19 cellular contexts compared by ENCODE assay signal in genomic region chr12:32809196-32809595, GRCh38. TPM values are rescaled to one million over a fixed set of nuclear protein-coding genes. Genes with fewer than 3 reads are reported as not detected.
A peak's percentile ranks its signal among the peaks of the same experiment; 100 is the strongest.
DNase-seq lines count a peak whose midpoint lies in the region; ATAC-seq and TF ChIP-seq lines count a peak whose summit lies in the region.
"Had no signal": no experiment of that assay in that cellular context is flagged by ENCODE, and none has a peak within 500 bp of the region (broad histone marks: within the 10 kb centered on the region; RNA-seq: fewer than 3 reads in every experiment).

No MANE protein-coding gene starts in this region.

- ATAC-seq in heart left ventricle (peak in 2 of 4 donors; percentile 7 to 12), left ventricle myocardium superior (no peak), GM21528 (IDR thresholded peaks at IDR 0.05; ENCODE audit: low FRiP score, unreplicated experiment) (no peak)

- WGBS in heart left ventricle, 4 donors = 0 to 80% (median 49%) methylated on average over 1 of the region's 1 CpG
- no CpG with 5 or more reads among the region's 1 CpG for WGBS in trophoblast cell (ENCODE audit: extremely low coverage, insufficient coverage, insufficient read length)
- no CpG with 5 or more reads among the region's 1 CpG for WGBS in H9 (ENCODE audit: extremely low coverage, insufficient read length, low lambda C conversion rate)
- 50% methylated on average over 1 of the region's 1 CpG for WGBS in mammary epithelial cell (ENCODE audit: low coverage, missing lambda C conversion rate)

- H3K9ac ChIP-seq in trophoblast cell (ENCODE audit: low read length) = no peak overlapping the region
- H3K9ac ChIP-seq in H9 (ENCODE audit: extremely low read depth, insufficient read length, low read length) = no peak overlapping the region
- no peak overlapping the region for H3K9ac ChIP-seq in mammary epithelial cell (ENCODE audit: insufficient read depth, low read length)

- no peak overlapping the region for H3K4me2 ChIP-seq in trophoblast cell (ENCODE audit: low read length)
- H3K4me2 ChIP-seq in H9 (ENCODE audit: insufficient read depth, insufficient read length, low read length) = no peak overlapping the region
- no peak overlapping the region for H3K4me2 ChIP-seq in mammary epithelial cell (ENCODE audit: insufficient read depth, low read depth, low read length)

- H3K23me2 ChIP-seq in H9 (ENCODE audit: insufficient read length, low read depth, low read length, poor library complexity, severe bottlenecking) = no peaks in the 10 kb centered on the region

- H4K8ac ChIP-seq in trophoblast cell (ENCODE audit: low read depth, low read length) (no peak overlapping the region), H9 (replicated peaks; ENCODE audit: insufficient read length, low read depth, low read length) (no peak overlapping the region)

- no peaks in the 10 kb centered on the region for H3K79me1 ChIP-seq in trophoblast cell (ENCODE audit: low read length)
- no peaks in the 10 kb centered on the region for H3K79me1 ChIP-seq in H9 (ENCODE audit: insufficient read depth, low read depth, low read length, poor library complexity, severe bottlenecking)

- no peak overlapping the region for H3K23ac ChIP-seq in trophoblast cell (ENCODE audit: low read length)
- H3K23ac ChIP-seq in H9 (ENCODE audit: insufficient read length, low read depth, low read length) = no peak overlapping the region

- H3K27ac ChIP-seq in heart left ventricle (peak overlapping the region in 10 of 12 donors; percentile 6 to 81 (median 72)), right atrium auricular region (peak overlapping the region; percentile 25 to 79), trophoblast cell (ENCODE audit: low read depth, low read length) (no peak overlapping the region), H9 (ENCODE audit: insufficient read length, low read depth, low read length) (no peak overlapping the region), mammary epithelial cell (ENCODE audit: insufficient read depth, low read depth, low read length) (no peak overlapping the region)
- H3K27ac ChIP-seq: HL-60 had no signal

- H3K27me3 ChIP-seq in heart left ventricle (no peaks in the 10 kb centered on the region), right atrium auricular region (no peaks in the 10 kb centered on the region), trophoblast cell (ENCODE audit: insufficient read depth, low read length) (no peaks in the 10 kb centered on the region), H9 (ENCODE audit: insufficient read depth, low read length) (no peaks in the 10 kb centered on the region), mammary epithelial cell (ENCODE audit: insufficient read depth, low read length) (no peaks in the 10 kb centered on the region)
- H3K27me3 ChIP-seq: BE2C had no signal

- H3K4me3 Mint-ChIP-seq in H9 = no peak overlapping the region
- H3K4me3 Mint-ChIP-seq: CD4-positive, CD25-positive, alpha-beta regulatory T cell; CD8-positive, alpha-beta memory T cell had no signal

- H3K4me1 ChIP-seq in heart left ventricle (peaks cover 0 to 39% (median 7%) of the 10 kb centered on the region in 12 donors), right atrium auricular region (peaks cover 0 to 20% of the 10 kb centered on the region in 2 donors), trophoblast cell (ENCODE audit: control insufficient read depth in 1 of 2, insufficient read depth in 2 of 2, low read length in 2 of 2) (peaks cover 0 to under 1% of the 10 kb centered on the region in 2 experiments), H9 (ENCODE audit: insufficient read depth, low read length) (no peaks in the 10 kb centered on the region), mammary epithelial cell (ENCODE audit: insufficient read depth, low read length) (no peaks in the 10 kb centered on the region)
- H3K4me1 ChIP-seq: BE2C, HAP-1 had no signal

- peak overlapping the region; percentile 42 for H3K18ac ChIP-seq in trophoblast cell (ENCODE audit: low read length)
- no peak overlapping the region for H3K18ac ChIP-seq in H9 (ENCODE audit: insufficient read length, low read depth, low read length)

- H3K4ac ChIP-seq in trophoblast cell (ENCODE audit: low read depth, low read length) (no peak overlapping the region), H9 (ENCODE audit: low read depth, low read length) (no peak overlapping the region)

- H2AK5ac ChIP-seq in trophoblast cell (ENCODE audit: low read length) (no peak overlapping the region), H9 (ENCODE audit: insufficient read length, low read length) (no peak overlapping the region)

- no peak overlapping the region for H3K14ac ChIP-seq in trophoblast cell (ENCODE audit: low read length)
- no peak overlapping the region for H3K14ac ChIP-seq in H9 (ENCODE audit: insufficient read depth, low read length)

- no peak overlapping the region for H3K56ac ChIP-seq in H9 (ENCODE audit: insufficient read length, low read depth, low read length)

- TF ChIP-seq POLR2A in heart left ventricle (IDR thresholded peaks at IDR 0.05) = no peak

- CTCF ChIA-PET in mammary epithelial cell (lab: Charles Lee; ENCODE audit: low non-redundant PET) = no interaction called here

- H2BK120ac ChIP-seq in trophoblast cell (ENCODE audit: insufficient read depth, low read length, poor library complexity) (no peak overlapping the region), H9 (ENCODE audit: low read depth, low read length, poor library complexity, severe bottlenecking) (no peak overlapping the region)

- H2AFZ ChIP-seq in trophoblast cell (ENCODE audit: insufficient read depth, low read length, poor library complexity) (no peak overlapping the region), H9 (ENCODE audit: low read length) (no peak overlapping the region), mammary epithelial cell (ENCODE audit: low read depth, low read length) (no peak overlapping the region)

- H2BK5ac ChIP-seq in trophoblast cell (ENCODE audit: low read depth, low read length, poor library complexity) = no peak overlapping the region
- H2BK5ac ChIP-seq in H9 (ENCODE audit: insufficient read length, low read length) = no peak overlapping the region

- intact Hi-C loops in heart left ventricle (cut with DNase I) = loop anchor here in 2 of 10 donors (10.0 kb wide), 2 partner anchors 86 to 106 kb away; partner anchors contain the start of gene PKP2 (in 1 of the 2)
- intact Hi-C loops in left ventricle myocardium superior (cut with micrococcal nuclease) = no loop called here
- intact Hi-C loops in mammary epithelial cell (cut with micrococcal nuclease) = no loop called here

- H3K27ac Mint-ChIP-seq in H9 = no peak overlapping the region
- H3K27ac Mint-ChIP-seq: CD4-positive, CD25-positive, alpha-beta regulatory T cell; CD8-positive, alpha-beta memory T cell had no signal

- peaks cover 0 to 22% (median 13%) of the 10 kb centered on the region in 3 experiments; a peak in 4 of 7 replicates for H3K36me3 Mint-ChIP-seq in H9 (ENCODE audit: insufficient read depth in 1 of 3, low read depth in 3 of 3)
- H3K36me3 Mint-ChIP-seq: CD4-positive, CD25-positive, alpha-beta regulatory T cell had no signal

- dilution Hi-C loops in mammary epithelial cell (cut with HindIII; ENCODE audit: low sequenced_read_pairs) = no loop called here

- H3K36me3 ChIP-seq in heart left ventricle (peaks cover 0 to 37% (median 4%) of the 10 kb centered on the region in 9 donors), right atrium auricular region (peaks cover 30% of the 10 kb centered on the region), trophoblast cell (ENCODE audit: control insufficient read depth in 1 of 2, insufficient read depth in 2 of 2, low read length in 2 of 2) (peaks cover 22 to 41% of the 10 kb centered on the region in 2 experiments), mammary epithelial cell (ENCODE audit: insufficient read depth, low read length) (peaks cover 5% of the 10 kb centered on the region)
- H3K36me3 ChIP-seq: BE2C, HAP-1 had no signal

- H3K79me2 ChIP-seq in trophoblast cell (ENCODE audit: control insufficient read depth, insufficient read depth, low read length, poor library complexity) (no peaks in the 10 kb centered on the region), H9 (ENCODE audit: insufficient read depth, low read length) (no peaks in the 10 kb centered on the region), mammary epithelial cell (ENCODE audit: insufficient read depth, low read length) (no peaks in the 10 kb centered on the region)

- no peak for DNase-seq in heart left ventricle
- DNase-seq in left ventricle myocardium superior = no peak
- DNase-seq in astrocyte of the hippocampus (ENCODE audit: low read depth, low spot score) = peak; percentile 24
- no peak for DNase-seq in right atrium auricular region (ENCODE audit: low spot score)
- DNase-seq in trophoblast cell = no peak
- DNase-seq in H9 = no peak
- no peak for DNase-seq in mammary epithelial cell
- DNase-seq: ACHN; BE2C; C1 segment of cervical spinal cord; CD4-positive, CD25-positive, alpha-beta regulatory T cell; CD8-positive, alpha-beta memory T cell; COR-L47; DMS 273 treated with DMSO at 0.1 percent for 48 hours; DMS79; GDM1 had no signal

- H3K27me3 Mint-ChIP-seq in H9 (ENCODE audit: low read depth) = no peaks in the 10 kb centered on the region
- H3K27me3 Mint-ChIP-seq: CD4-positive, CD25-positive, alpha-beta regulatory T cell had no signal

- H2BK20ac ChIP-seq in H9 (ENCODE audit: low read depth, low read length, poor library complexity, severe bottlenecking) = no peak overlapping the region

- peaks cover 0 to 12% (median 0%) of the 10 kb centered on the region in 12 donors for H3K9me3 ChIP-seq in heart left ventricle
- H3K9me3 ChIP-seq in right atrium auricular region = no peaks in the 10 kb centered on the region
- H3K9me3 ChIP-seq in trophoblast cell (ENCODE audit: insufficient read depth, low read depth, low read length) = peaks cover 2% of the 10 kb centered on the region
- no peaks in the 10 kb centered on the region for H3K9me3 ChIP-seq in H9 (ENCODE audit: control insufficient read depth, low read depth, low read length)
- no peaks in the 10 kb centered on the region for H3K9me3 ChIP-seq in mammary epithelial cell (replicated peaks; ENCODE audit: insufficient read depth, low read length)
- H3K9me3 ChIP-seq: BE2C, HAP-1 had no signal

- H4K91ac ChIP-seq in trophoblast cell (ENCODE audit: low read depth, low read length) = no peak overlapping the region
- no peak overlapping the region for H4K91ac ChIP-seq in H9 (ENCODE audit: insufficient read length, low read depth, low read length)

- no peaks in the 10 kb centered on the region for H3K4me1 Mint-ChIP-seq in H9
- H3K4me1 Mint-ChIP-seq: CD4-positive, CD25-positive, alpha-beta regulatory T cell; CD8-positive, alpha-beta memory T cell had no signal

- H4K20me1 ChIP-seq in H9 (ENCODE audit: control insufficient read depth, insufficient read depth, insufficient read length) = no peaks in the 10 kb centered on the region
- H4K20me1 ChIP-seq in mammary epithelial cell (ENCODE audit: insufficient read depth, low read length) = no peaks in the 10 kb centered on the region

- in situ Hi-C loops in mammary epithelial cell (cut with MboI; ENCODE audit: low sequenced_read_pairs in 2 of 2) = no loop called here

- H4K12ac ChIP-seq in trophoblast cell (ENCODE audit: low read depth, low read length) = no peak overlapping the region

- BruUV-seq in mammary epithelial cell (replicated peaks; lab: Mats Ljungman, UMichigan) = no TSS peak

- H2BK12ac ChIP-seq in trophoblast cell (ENCODE audit: low read length) (no peak overlapping the region), H9 (ENCODE audit: insufficient read length, low read depth, low read length) (no peak overlapping the region)

- H3K4me3 ChIP-seq in heart left ventricle (no peak overlapping the region), right atrium auricular region (no peak overlapping the region), trophoblast cell (ENCODE audit: low read depth, low read length) (no peak overlapping the region), mammary epithelial cell (replicated peaks in 1 of 3; ENCODE audit: insufficient read depth in 1 of 3, low read depth in 2 of 3, low read length in 3 of 3) (no peak overlapping the region)
- H3K4me3 ChIP-seq: HAP-1 had no signal

- H2BK15ac ChIP-seq in H9 (ENCODE audit: low read depth, low read length) = no peak overlapping the region

- no peak overlapping the region for H4K5ac ChIP-seq in H9 (ENCODE audit: insufficient read length, low read depth, low read length)

- no peak for TF ChIP-seq CTCF in heart left ventricle (IDR thresholded peaks at IDR 0.05)
- TF ChIP-seq CTCF in right atrium auricular region (IDR thresholded peaks at IDR 0.05) = no peak
- no peak for TF ChIP-seq CTCF in H9 (conservative IDR thresholded peaks at IDR 0.05)
- no peak for TF ChIP-seq CTCF in mammary epithelial cell (conservative IDR thresholded peaks at IDR 0.05 in 1 of 2, IDR thresholded peaks at IDR 0.05 in 1 of 2; ENCODE audit: extremely low read depth in 1 of 2, insufficient read depth in 1 of 2, low read depth in 1 of 2, low read length in 2 of 2)

- H3T11ph ChIP-seq in H9 (ENCODE audit: low read length) = no peak overlapping the region

- peaks cover 7 to 18% of the 10 kb centered on the region in 2 experiments; a peak in 4 of 5 replicates for H3K9me3 Mint-ChIP-seq in H9

RNA-seq across cellular contexts. Expression of gene YARS2, which starts 53.5 kb away (rescaled TPM):
- 10 to 100 TPM in 7 of 9 donors, 1 to 10 TPM in 2; 7.7 to 19.4 (median 14.2) TPM for total RNA-seq in heart left ventricle
- polyA plus RNA-seq in heart left ventricle = 10 to 100 TPM; 11.0 to 20.6 TPM
- total RNA-seq in left ventricle myocardium superior = 11.8 TPM
- 10 to 100 TPM in 1 of 2 donors, 1 to 10 TPM in 1; 8.3 to 10.7 TPM for total RNA-seq in right atrium auricular region
- polyA plus RNA-seq in trophoblast cell (2013) = 22.7 and 24.2 TPM in 2 replicates
- total RNA-seq in H9 (2021) = 41.4 and 44.5 TPM in 2 replicates
- total RNA-seq in mammary epithelial cell = 10 to 100 TPM; 31.5 to 37.5 TPM
- 25.6 TPM for polyA plus RNA-seq in mammary epithelial cell
- 8.5 TPM for polyA minus RNA-seq in mammary epithelial cell

Comparison
In these comparisons a context has a peak if more than half of its experiments do, and no peak if none do; other contexts are left out.
1. H3K27ac ChIP-seq: peak in heart left ventricle (10 of 12) and right atrium auricular region (2 of 2); none in trophoblast cell (single experiment), H9 (single experiment) and mammary epithelial cell (single experiment).